ENCODE assay signal across 22 cellular contexts in genomic region chr11:74559110-74559933, GRCh38. TPM values are rescaled to one million over a fixed set of nuclear protein-coding genes. Genes with fewer than 3 reads are reported as not detected.
A peak's percentile ranks its signal among the peaks of the same experiment; 100 is the strongest.
DNase-seq lines count a peak whose midpoint lies in the region; ATAC-seq, FAIRE-seq and TF ChIP-seq lines count a peak whose summit lies in the region.
"Had no signal": no experiment of that assay in that cellular context is flagged by ENCODE, and none has a peak within 500 bp of the region (broad histone marks: within the 10 kb centered on the region; RNA-seq: fewer than 3 reads in every experiment).

No MANE protein-coding gene starts in this region.

- H3K4me3 ChIP-seq in astrocyte (ENCODE audit: insufficient read depth, low read depth, low read length), result no peak overlapping the region
- no peak overlapping the region for H3K4me3 ChIP-seq in liver (ENCODE audit: low read depth in 1 of 3, low read length in 3 of 3)
- no peak overlapping the region for H3K4me3 ChIP-seq in CD4-positive, alpha-beta memory T cell (ENCODE audit: low read length in 2 of 2)
- no peak overlapping the region for H3K4me3 ChIP-seq in transverse colon
- H3K4me3 ChIP-seq: K562, lower lobe of right lung, skin epidermis, uterus had no signal

- H3K9me3 ChIP-seq in astrocyte (ENCODE audit: insufficient read depth, low read depth, low read length) (no peaks in the 10 kb centered on the region), liver (ENCODE audit: control insufficient read depth in 4 of 4, low read length in 3 of 4) (peaks cover 0 to 3% (median 0%) of the 10 kb centered on the region in 4 donors), transverse colon (no peaks in the 10 kb centered on the region)
- H3K9me3 ChIP-seq in CD4-positive, alpha-beta memory T cell (ENCODE audit: control insufficient read depth in 1 of 2, low read length in 2 of 2), result no peaks in the 10 kb centered on the region
- H3K9me3 ChIP-seq: uterus had no signal

- H3K36me3 Mint-ChIP-seq in astrocyte (ENCODE audit: low read depth, unreplicated experiment), result no peaks in the 10 kb centered on the region
- H3K36me3 Mint-ChIP-seq in CD4-positive, alpha-beta memory T cell, result peaks cover 0 to 4% of the 10 kb centered on the region in 2 donors
- H3K36me3 Mint-ChIP-seq: CD8-positive, alpha-beta T cell had no signal

- TF ChIP-seq CTCF in astrocyte (IDR thresholded peaks at IDR 0.05; ENCODE audit: insufficient read depth, low read depth, low read length) (no peak), liver (IDR thresholded peaks at IDR 0.05; ENCODE audit: low read depth, low read length, missing input control) (no peak), transverse colon (IDR thresholded peaks at IDR 0.05) (no peak)

- CTCF ChIA-PET in CD4-positive, alpha-beta memory T cell (lab: Charles Lee; ENCODE audit: partially characterized antibody), result interaction anchor here (1.3 kb wide), 1 partner anchor 8 kb away, joined by 3 read pairs; no protein-coding TSS in a partner anchor

- TF ChIP-seq POLR2A in transverse colon (IDR thresholded peaks at IDR 0.05), result no peak

- in situ Hi-C loops in transverse colon (cut with MboI; ENCODE audit: low pct_ligation_motif_present in 1 of 4, low pct_unique_long_range_greater_than_20kb in 1 of 4, low sequenced_read_pairs in 3 of 4), result loop anchor here in 1 of 4 donors (25.0 kb wide), 2 partner anchors 297 to 597 kb away; partner anchors contain the start of gene DNAJB13

- no peak for ATAC-seq in HG02970 (IDR thresholded peaks at IDR 0.05; ENCODE audit: low FRiP score, unreplicated experiment)
- no peak for ATAC-seq in HG03039 (IDR thresholded peaks at IDR 0.05; ENCODE audit: unreplicated experiment)
- ATAC-seq: CD8-positive, alpha-beta T cell; K562; naive thymus-derived CD4-positive, alpha-beta T cell; T-cell had no signal

- TF ChIP-seq EP300 in transverse colon (IDR thresholded peaks at IDR 0.05; ENCODE audit: low read depth), result no peak

- H4K20me1 ChIP-seq in astrocyte (ENCODE audit: insufficient read depth, low read length), result no peaks in the 10 kb centered on the region

- no peak for FAIRE-seq in astrocyte (lab: Jason Lieb, UNC)
- FAIRE-seq: K562 had no signal

- no peak overlapping the region for H3K27ac Mint-ChIP-seq in astrocyte (ENCODE audit: unreplicated experiment)
- no peak overlapping the region for H3K27ac Mint-ChIP-seq in CD4-positive, alpha-beta memory T cell
- H3K27ac Mint-ChIP-seq: CD8-positive, alpha-beta T cell; T-cell had no signal

- H3K27me3 Mint-ChIP-seq in astrocyte (ENCODE audit: low read depth, unreplicated experiment), result no peaks in the 10 kb centered on the region
- peaks cover 9 to 12% of the 10 kb centered on the region in 2 donors for H3K27me3 Mint-ChIP-seq in CD4-positive, alpha-beta memory T cell

- H3K9ac ChIP-seq in astrocyte (ENCODE audit: low read length) (peak overlapping the region; percentile 8), liver (ENCODE audit: low read depth in 1 of 2, low read length in 2 of 2) (no peak overlapping the region)

- no peak for TF ChIP-seq RAD21 in liver (IDR thresholded peaks at IDR 0.05)

- DNase-seq in DMS153 (lab: John Stamatoyannopoulos, UW) (peak; percentile 69), M059J (ENCODE audit: low read depth) (peak; percentile 82), astrocyte (ENCODE audit: low read depth) (no peak), transverse colon (no peak)
- DNase-seq in CD4-positive, alpha-beta memory T cell, result no peak
- DNase-seq: activated CD4-positive, alpha-beta T cell treated with anti-CD3 and anti-CD28 coated beads, Interleukin-2, amount 50 U/mL, for 1 hour; activated naive CD4-positive, alpha-beta T cell treated with Interleukin-2 at 50 U/mL for 16 hours; activated T-cell treated with anti-CD3 and anti-CD28 coated beads, Interleukin-2, amount 50 U/mL, for 1 hour; aorta; CD8-positive, alpha-beta T cell; lower lobe of right lung; naive thymus-derived CD4-positive, alpha-beta T cell; SHP77; stimulated activated CD4-positive, alpha-beta T cell treated with anti-CD3 and anti-CD28 coated beads, Interleukin-4, amount 100 ng/mL, for 24 hours; T-cell had no signal

- H3K79me2 ChIP-seq in astrocyte (ENCODE audit: insufficient read depth, low read length), result no peaks in the 10 kb centered on the region

- peak overlapping the region; percentile 69 for H3K4me2 ChIP-seq in astrocyte (ENCODE audit: low read length)

- WGBS in liver, result 80% methylated on average over 7 of the region's 7 CpGs
- 78% methylated on average over 6 to 7 of the region's 7 CpGs for WGBS in transverse colon (ENCODE audit: low coverage in 1 of 2), 2 donors

- peaks cover 4% of the 10 kb centered on the region for H3K4me1 Mint-ChIP-seq in astrocyte (ENCODE audit: low read depth, unreplicated experiment)
- no peaks in the 10 kb centered on the region for H3K4me1 Mint-ChIP-seq in CD4-positive, alpha-beta memory T cell
- H3K4me1 Mint-ChIP-seq: naive thymus-derived CD4-positive, alpha-beta T cell; T-cell had no signal

- peak overlapping the region; percentile 53 for H2AFZ ChIP-seq in astrocyte (ENCODE audit: low read depth, low read length)

- H3K27me3 ChIP-seq in astrocyte (ENCODE audit: insufficient read depth, low read length) (no peaks in the 10 kb centered on the region), liver (ENCODE audit: control insufficient read depth in 4 of 4, insufficient read depth in 4 of 4, low read length in 3 of 4) (no peaks in the 10 kb centered on the region), transverse colon (no peaks in the 10 kb centered on the region)
- no peaks in the 10 kb centered on the region for H3K27me3 ChIP-seq in CD4-positive, alpha-beta memory T cell (ENCODE audit: insufficient read depth, low read length)
- H3K27me3 ChIP-seq: uterus had no signal

- intact Hi-C loops in CD4-positive, alpha-beta memory T cell (cut with micrococcal nuclease), result no loop called here
- intact Hi-C loops in transverse colon (cut with DNase I; ENCODE audit: low total_unique reads), result no loop called here

- H3K27ac ChIP-seq in astrocyte (ENCODE audit: low read depth, low read length), result peak overlapping the region; percentile 34
- H3K27ac ChIP-seq in liver (ENCODE audit: low read depth in 1 of 2, low read length in 2 of 2), result no peak overlapping the region
- no peak overlapping the region for H3K27ac ChIP-seq in CD4-positive, alpha-beta memory T cell (ENCODE audit: low read depth, low read length)
- H3K27ac ChIP-seq in transverse colon, result no peak overlapping the region
- H3K27ac ChIP-seq: epithelial cell of prostate, lower lobe of right lung, uterus had no signal

- POLR2A ChIA-PET in CD4-positive, alpha-beta memory T cell (lab: Charles Lee; ENCODE audit: partially characterized antibody), result interaction anchor here (1.2 kb wide), 1 partner anchor 66 kb away, joined by 3 read pairs; the partner anchor contains the start of gene LIPT2

- H3K36me3 ChIP-seq in astrocyte (ENCODE audit: insufficient read depth, low read length), result no peaks in the 10 kb centered on the region
- H3K36me3 ChIP-seq in liver (ENCODE audit: control insufficient read depth in 4 of 4, insufficient read depth in 3 of 4, low read depth in 1 of 4, low read length in 3 of 4), result no peaks in the 10 kb centered on the region
- no peaks in the 10 kb centered on the region for H3K36me3 ChIP-seq in CD4-positive, alpha-beta memory T cell (ENCODE audit: insufficient read depth, low read length)
- H3K36me3 ChIP-seq in transverse colon, result no peaks in the 10 kb centered on the region
- H3K36me3 ChIP-seq: lower lobe of right lung, uterus had no signal

- peaks cover 10% of the 10 kb centered on the region for H3K9me3 Mint-ChIP-seq in astrocyte (ENCODE audit: unreplicated experiment)
- peaks cover 4 to 32% (median 22%) of the 10 kb centered on the region in 8 donors for H3K9me3 Mint-ChIP-seq in CD4-positive, alpha-beta memory T cell

- peaks cover 8% of the 10 kb centered on the region for H3K4me1 ChIP-seq in astrocyte (ENCODE audit: insufficient read depth, low read length)
- no peaks in the 10 kb centered on the region for H3K4me1 ChIP-seq in liver (ENCODE audit: control insufficient read depth in 4 of 4, insufficient read depth in 4 of 4, low read length in 3 of 4)
- H3K4me1 ChIP-seq in CD4-positive, alpha-beta memory T cell (ENCODE audit: insufficient read depth, low read length), result no peaks in the 10 kb centered on the region
- H3K4me1 ChIP-seq in transverse colon, result no peaks in the 10 kb centered on the region
- H3K4me1 ChIP-seq: lower lobe of right lung, uterus had no signal

- H3K4me3 Mint-ChIP-seq in astrocyte (ENCODE audit: unreplicated experiment), result no peak overlapping the region
- no peak overlapping the region for H3K4me3 Mint-ChIP-seq in CD4-positive, alpha-beta memory T cell
- H3K4me3 Mint-ChIP-seq: CD8-positive, alpha-beta T cell; naive thymus-derived CD4-positive, alpha-beta T cell; T-cell had no signal

TF ChIP-seq in liver, 16 proteins besides CTCF, POLR2A, EP300 and RAD21:
- TF ChIP-seq YY1 (IDR thresholded peaks at IDR 0.05) (no peak), NR2F2 (IDR thresholded peaks at IDR 0.05) (peak; percentile 94), SP1 (IDR thresholded peaks at IDR 0.05) (peak; percentile 26)

RNA-seq across cellular contexts. Expression of gene POLD3, which starts 33.1 kb away (rescaled TPM):
- 26.9 and 37.4 TPM in 2 replicates for total RNA-seq in M059J (2014; rRNA removed; shearing (Covaris generic))
- 6.5 and 7.5 TPM in 2 replicates for total RNA-seq in astrocyte
- total RNA-seq in liver, result 1 to 10 TPM; 5.7 to 8.3 TPM
- polyA plus RNA-seq in liver, result 1 to 10 TPM; 3.0 to 4.3 TPM
- total RNA-seq in CD4-positive, alpha-beta memory T cell, result 10 to 100 TPM; 15.0 to 16.8 TPM
- 10 to 100 TPM; 17.0 to 20.3 TPM for polyA plus RNA-seq in CD4-positive, alpha-beta memory T cell
- total RNA-seq in transverse colon, result 10 to 100 TPM in 3 of 4 donors, 1 to 10 TPM in 1; 7.4 to 29.4 (median 20.6) TPM

Comparison
In these comparisons a context has a peak if more than half of its experiments do, and no peak if none do; other contexts are left out.
1. DNase-seq: peak in DMS153 (single experiment) and M059J (single experiment); none in astrocyte (single experiment), CD4-positive, alpha-beta memory T cell (0 of 5) and transverse colon (single experiment).